8 cellular contexts compared by ENCODE assay signal in genomic region chr1:62746086-62746808, GRCh38. TPM values are rescaled to one million over a fixed set of nuclear protein-coding genes. Genes with fewer than 3 reads are reported as not detected.
DNase-seq lines count a peak whose midpoint lies in the region; ATAC-seq and TF ChIP-seq lines count a peak whose summit lies in the region.

No MANE protein-coding gene starts in this region.

- TF ChIP-seq POLR2A in uterus (IDR thresholded peaks at IDR 0.05) = no peak

- no peaks in the 10 kb centered on the region for H3K4me1 ChIP-seq in uterus

- no peaks in the 10 kb centered on the region for H3K36me3 ChIP-seq in brain microvascular endothelial cell (replicated peaks)
- H3K36me3 ChIP-seq in uterus = no peaks in the 10 kb centered on the region

- no peak overlapping the region for H3K27ac ChIP-seq in brain microvascular endothelial cell
- no peak overlapping the region for H3K27ac ChIP-seq in uterus

- H3K4me3 ChIP-seq in brain microvascular endothelial cell (ENCODE audit: low read depth, low read length) = peak overlapping the region; percentile 36
- peak overlapping the region in 1 of 2 donors; percentile 0 for H3K4me3 ChIP-seq in uterus

- H3K9me3 ChIP-seq in uterus = no peaks in the 10 kb centered on the region

- in situ Hi-C loops in brain microvascular endothelial cell (cut with HindIII; ENCODE audit: low pct_ligation_motif_present, low sequenced_read_pairs) = no loop called here

- intact Hi-C loops in uterus (cut with DNase I; ENCODE audit: low total_unique reads) = no loop called here

- DNase-seq in AG20443 (ENCODE audit: low spot score) (peak; percentile 46), GM19240 (ENCODE audit: insufficient read length, low spot score) (peak; percentile 11), NCI-H345 (lab: John Stamatoyannopoulos, UW) (peak; percentile 41), brain microvascular endothelial cell (peak; percentile 25), kidney tubule cell (ENCODE audit: low spot score) (peak; percentile 56), uterus (no peak)

- H3K27me3 ChIP-seq in brain microvascular endothelial cell (replicated peaks) = no peaks in the 10 kb centered on the region
- H3K27me3 ChIP-seq in uterus = no peaks in the 10 kb centered on the region

- ATAC-seq in HG02642 (IDR thresholded peaks at IDR 0.05; ENCODE audit: poor library complexity, unreplicated experiment) (no peak), GM18520 (IDR thresholded peaks at IDR 0.05; ENCODE audit: unreplicated experiment) (no peak)

- TF ChIP-seq CTCF in brain microvascular endothelial cell (IDR thresholded peaks at IDR 0.05; ENCODE audit: low read depth, low read length, missing control alignments) (peak; percentile 50), uterus (IDR thresholded peaks at IDR 0.05) (peak; percentile 52 to 67 (median 62))

RNA-seq across cellular contexts. Expression of gene ATG4C, which starts 37.7 kb away (rescaled TPM):
- total RNA-seq in uterus = 10 to 100 TPM; 11.5 to 81.5 (median 50.4) TPM

RNA-seq across cellular contexts. Expression of gene DOCK7, which starts 58.1 kb away (rescaled TPM):
- 100 to 1,000 TPM in 2 of 4 donors, 10 to 100 TPM in 2; 17.9 to 134 (median 77.9) TPM for total RNA-seq in uterus

Comparison
In these comparisons a context has a peak if more than half of its experiments do, and no peak if none do; other contexts are left out.
1. DNase-seq: peak in AG20443 (single experiment), GM19240 (single experiment), NCI-H345 (single experiment), brain microvascular endothelial cell (single experiment) and kidney tubule cell (single experiment); none in uterus (0 of 2).